ENCODE assay signal across 8 cellular contexts in the genomic region with DNA sequence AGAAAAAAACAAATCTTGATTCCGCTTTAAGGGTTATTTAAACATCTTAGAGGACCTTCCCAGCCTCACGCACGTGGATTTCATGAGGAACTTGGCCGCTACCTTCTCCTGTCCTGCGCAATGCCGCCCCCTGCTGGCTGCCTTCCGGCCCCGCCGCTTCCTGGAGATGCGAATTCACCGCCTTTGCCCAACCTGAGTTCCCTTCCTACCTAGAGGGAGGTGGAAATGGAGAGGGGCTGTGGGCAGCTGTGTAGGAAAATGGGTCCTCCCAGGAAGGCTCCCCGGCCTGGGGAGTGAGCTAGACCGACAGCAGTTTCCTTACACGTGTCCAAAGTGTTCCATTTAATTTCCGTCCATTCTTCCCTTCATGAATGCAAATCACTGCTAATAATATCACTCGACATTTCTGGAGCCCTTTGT. TPM values are rescaled to one million over a fixed set of nuclear protein-coding genes. Genes with fewer than 3 reads are reported as not detected.
DNase-seq lines count a peak whose midpoint lies in the region; ATAC-seq, FAIRE-seq and TF ChIP-seq lines count a peak whose summit lies in the region.

No MANE protein-coding gene starts in this region.

- H2AK5ac ChIP-seq in H9 (ENCODE audit: insufficient read length, low read length): no peak overlapping the region

- H3K27me3 Mint-ChIP-seq in CD8-positive, alpha-beta memory T cell: peaks cover 11 to 29% of the 10 kb centered on the region in 2 donors
- H3K27me3 Mint-ChIP-seq in H9 (ENCODE audit: low read depth): peaks cover 14% of the 10 kb centered on the region

- no peak overlapping the region for H3K56ac ChIP-seq in H9 (ENCODE audit: insufficient read length, low read depth, low read length)

- H2BK15ac ChIP-seq in H9 (ENCODE audit: low read depth, low read length): no peak overlapping the region

- H3K79me1 ChIP-seq in H9 (ENCODE audit: insufficient read depth, low read depth, low read length, poor library complexity, severe bottlenecking): no peaks in the 10 kb centered on the region

- H3K27ac Mint-ChIP-seq in CD8-positive, alpha-beta memory T cell: no peak overlapping the region
- H3K27ac Mint-ChIP-seq in H9: no peak overlapping the region

- FAIRE-seq in kidney (lab: Jason Lieb, UNC): no peak

- no peaks in the 10 kb centered on the region for H3K4me1 ChIP-seq in CD8-positive, alpha-beta memory T cell (ENCODE audit: insufficient read depth, low read length)
- no peaks in the 10 kb centered on the region for H3K4me1 ChIP-seq in H9 (ENCODE audit: insufficient read depth, low read length)
- H3K4me1 ChIP-seq in kidney (ENCODE audit: control insufficient read depth in 1 of 2, insufficient read depth in 1 of 2, low read depth in 1 of 2, low read length in 2 of 2): no peaks in the 10 kb centered on the region

- no peak overlapping the region for H3T11ph ChIP-seq in H9 (ENCODE audit: low read length)

- H3K27me3 ChIP-seq in CD8-positive, alpha-beta memory T cell (ENCODE audit: insufficient read depth, low read length, poor library complexity, severe bottlenecking): no peaks in the 10 kb centered on the region
- no peaks in the 10 kb centered on the region for H3K27me3 ChIP-seq in H9 (ENCODE audit: insufficient read depth, low read length)

- H3K14ac ChIP-seq in H9 (ENCODE audit: insufficient read depth, low read length): no peak overlapping the region

- CTCF ChIA-PET in CD8-positive, alpha-beta memory T cell (lab: Charles Lee): interaction anchor here (0.7 to 4.0 kb wide), 6 partner anchors 8 to 1035 kb away, joined by 3 to 23 read pairs (median 4); a partner anchor contains a TSS

- no peak overlapping the region for H4K91ac ChIP-seq in H9 (ENCODE audit: insufficient read length, low read depth, low read length)

- no peak overlapping the region for H4K5ac ChIP-seq in H9 (ENCODE audit: insufficient read length, low read depth, low read length)

- no peak overlapping the region for H3K27ac ChIP-seq in CD8-positive, alpha-beta memory T cell (ENCODE audit: low read depth, low read length)
- H3K27ac ChIP-seq in H9 (ENCODE audit: insufficient read length, low read depth, low read length) (no peak overlapping the region), kidney (ENCODE audit: low read depth in 2 of 2, low read length in 2 of 2) (no peak overlapping the region)

- intact Hi-C loops in kidney (cut with DNase I): loop anchor here (10.0 kb wide), 1 partner anchor 1122 kb away; no protein-coding TSS in a partner anchor

- H3K36me3 Mint-ChIP-seq in CD8-positive, alpha-beta memory T cell: no peaks in the 10 kb centered on the region
- no peaks in the 10 kb centered on the region; a peak in 1 of 7 replicates for H3K36me3 Mint-ChIP-seq in H9 (ENCODE audit: insufficient read depth in 1 of 3, low read depth in 3 of 3)

- no peak overlapping the region for H3K23ac ChIP-seq in H9 (ENCODE audit: insufficient read length, low read depth, low read length)

- H3K9me3 ChIP-seq in CD8-positive, alpha-beta memory T cell (ENCODE audit: low read length): no peaks in the 10 kb centered on the region
- H3K9me3 ChIP-seq in H9 (ENCODE audit: control insufficient read depth, low read depth, low read length): no peaks in the 10 kb centered on the region
- H3K9me3 ChIP-seq in kidney (ENCODE audit: control insufficient read depth in 1 of 2, low read length in 2 of 2): no peaks in the 10 kb centered on the region

- no peaks in the 10 kb centered on the region for H4K20me1 ChIP-seq in H9 (ENCODE audit: control insufficient read depth, insufficient read depth, insufficient read length)

- H2BK120ac ChIP-seq in H9 (ENCODE audit: low read depth, low read length, poor library complexity, severe bottlenecking): no peak overlapping the region

- H3K9me3 Mint-ChIP-seq in CD8-positive, alpha-beta memory T cell: no peaks in the 10 kb centered on the region
- no peaks in the 10 kb centered on the region; a peak in 1 of 5 replicates for H3K9me3 Mint-ChIP-seq in H9

- POLR2A ChIA-PET in CD8-positive, alpha-beta memory T cell (lab: Charles Lee): no interaction called here

- H3K4me2 ChIP-seq in H9 (ENCODE audit: insufficient read depth, insufficient read length, low read length): no peak overlapping the region

- H2BK20ac ChIP-seq in H9 (ENCODE audit: low read depth, low read length, poor library complexity, severe bottlenecking): no peak overlapping the region

- H3K18ac ChIP-seq in H9 (ENCODE audit: insufficient read length, low read depth, low read length): no peak overlapping the region

- H2BK12ac ChIP-seq in H9 (ENCODE audit: insufficient read length, low read depth, low read length): no peak overlapping the region

- H4K8ac ChIP-seq in H9 (replicated peaks; ENCODE audit: insufficient read length, low read depth, low read length): no peak overlapping the region

- no peak overlapping the region for H3K4me3 Mint-ChIP-seq in CD8-positive, alpha-beta memory T cell
- no peak overlapping the region for H3K4me3 Mint-ChIP-seq in H9

- no peaks in the 10 kb centered on the region for H3K23me2 ChIP-seq in H9 (ENCODE audit: insufficient read length, low read depth, low read length, poor library complexity, severe bottlenecking)

- peaks cover 0 to 6% (median 2%) of the 10 kb centered on the region in 3 donors for H3K4me1 Mint-ChIP-seq in CD8-positive, alpha-beta memory T cell
- H3K4me1 Mint-ChIP-seq in H9: peaks cover 2 to 7% of the 10 kb centered on the region in 2 experiments; a peak in 2 of 4 replicates

- no peak overlapping the region for H3K4me3 ChIP-seq in CD8-positive, alpha-beta memory T cell (ENCODE audit: low read length)
- H3K4me3 ChIP-seq in cardiac fibroblast (replicated peaks in 1 of 2; ENCODE audit: low read depth in 2 of 2, low read length in 2 of 2) (no peak overlapping the region), kidney (ENCODE audit: low read length in 2 of 2) (no peak overlapping the region)

- H2AFZ ChIP-seq in H9 (ENCODE audit: low read length): no peak overlapping the region

- WGBS in H9 (ENCODE audit: extremely low coverage, insufficient read length, low lambda C conversion rate): no CpG with 5 or more reads among the region's 16 CpGs

- H3K9ac ChIP-seq in H9 (ENCODE audit: extremely low read depth, insufficient read length, low read length) (no peak overlapping the region), kidney (ENCODE audit: low read length in 2 of 2) (no peak overlapping the region)

- DNase-seq in CD8-positive, alpha-beta memory T cell: peak; percentile 57 to 78 (median 70)
- DNase-seq in H9 (peak; percentile 85), NCI-H2196 treated with DMSO at 0.1 percent for 48 hours (lab: John Stamatoyannopoulos, UW; ENCODE audit: unreplicated experiment) (peak; percentile 12), cardiac fibroblast (ENCODE audit: low read depth in 2 of 2) (peak; percentile 86), kidney (peak; percentile 91)
- peak; percentile 89 for DNase-seq in activated CD4-positive, CD25-positive, alpha-beta regulatory T cell treated with anti-CD3 and anti-CD28 coated beads, Interleukin-2, amount 50 U/mL, for 72 hours
- DNase-seq in stimulated activated CD4-positive, alpha-beta T cell treated with anti-CD3 and anti-CD28 coated beads, Interleukin-15, amount 100 ng/mL, for 48 hours (ENCODE audit: low read depth in 2 of 2): peak; percentile 67 to 80

- no peaks in the 10 kb centered on the region for H3K36me3 ChIP-seq in CD8-positive, alpha-beta memory T cell (ENCODE audit: insufficient read depth, low read length)
- no peaks in the 10 kb centered on the region for H3K36me3 ChIP-seq in kidney (ENCODE audit: control insufficient read depth in 1 of 2, insufficient read depth in 2 of 2, low read length in 2 of 2)

- no peak overlapping the region for H3K4ac ChIP-seq in H9 (ENCODE audit: low read depth, low read length)

- no peaks in the 10 kb centered on the region for H3K79me2 ChIP-seq in H9 (ENCODE audit: insufficient read depth, low read length)

- peak; percentile 99 for TF ChIP-seq CTCF in H9 (conservative IDR thresholded peaks at IDR 0.05)
- peak; percentile 98 for TF ChIP-seq CTCF in cardiac fibroblast (IDR thresholded peaks at IDR 0.05; ENCODE audit: low read depth, low read length)
- peak; percentile 83 for TF ChIP-seq CTCF in kidney (IDR thresholded peaks at IDR 0.05; ENCODE audit: borderline replicate concordance, extremely low read depth, insufficient read depth)

- no peak overlapping the region for H2BK5ac ChIP-seq in H9 (ENCODE audit: insufficient read length, low read length)

- no peak for ATAC-seq in GM21423 (IDR thresholded peaks at IDR 0.05; ENCODE audit: unreplicated experiment)

RNA-seq across cellular contexts. Expression of a gene that starts 1.0 kb away (rescaled TPM):
- total RNA-seq in CD8-positive, alpha-beta memory T cell: not detected
- not detected for polyA plus RNA-seq in CD8-positive, alpha-beta memory T cell
- 0.09 TPM in 1 of 2 replicates, not detected in the other for total RNA-seq in H9 (2021)
- total RNA-seq in kidney: not detected
- polyA plus RNA-seq in kidney (ENCODE audit: insufficient read depth, low read depth, low replicate concordance): not detected

Comparison
In these comparisons a context has a peak if more than half of its experiments do, and no peak if none do; other contexts are left out.
1. DNase-seq: peak in every context shown above with its lines; median percentile 91 in kidney; 89 in activated CD4-positive, CD25-positive, alpha-beta regulatory T cell treated with anti-CD3 and anti-CD28 coated beads, Interleukin-2, amount 50 U/mL, for 72 hours; 86 in cardiac fibroblast; 85 in H9; 74 in stimulated activated CD4-positive, alpha-beta T cell treated with anti-CD3 and anti-CD28 coated beads, Interleukin-15, amount 100 ng/mL, for 48 hours; 70 in CD8-positive, alpha-beta memory T cell; 12 in NCI-H2196 treated with DMSO at 0.1 percent for 48 hours.